ENCODE assay signal across 30 cellular contexts in the genomic region with DNA sequence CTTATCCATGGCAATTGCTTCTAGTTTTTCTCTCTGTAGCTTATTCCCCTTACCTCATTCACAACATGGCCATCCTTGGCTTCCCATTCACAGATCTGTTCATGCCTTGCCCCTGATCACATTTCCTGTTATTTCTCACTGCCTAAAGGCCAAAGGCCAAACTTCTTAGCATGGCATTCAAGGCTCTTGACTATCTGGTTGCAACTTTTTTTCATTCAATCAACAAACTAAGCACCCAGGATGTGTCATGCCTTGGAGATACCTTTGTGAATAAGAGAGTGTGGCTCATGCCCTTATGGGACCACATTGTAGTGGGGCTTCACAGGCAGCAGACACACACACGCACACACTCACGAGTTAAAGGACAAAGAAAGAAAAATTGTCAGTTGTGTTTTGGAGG. TPM values are rescaled to one million over a fixed set of nuclear protein-coding genes. Genes with fewer than 3 reads are reported as not detected.
DNase-seq lines count a peak whose midpoint lies in the region; ATAC-seq, FAIRE-seq and TF ChIP-seq lines count a peak whose summit lies in the region.
"Had no signal": no experiment of that assay in that cellular context is flagged by ENCODE, and none has a peak within 500 bp of the region (broad histone marks: within the 10 kb centered on the region; RNA-seq: fewer than 3 reads in every experiment).

No MANE protein-coding gene starts in this region.

- intact Hi-C loops in cardiac septum (cut with DNase I) = no loop called here
- intact Hi-C loops in Right ventricle myocardium superior (cut with DNase I) = loop anchor here (5.0 kb wide), 2 partner anchors 46 to 224 kb away; no protein-coding TSS in a partner anchor
- intact Hi-C loops in HepG2 (cut with micrococcal nuclease; ENCODE audit: unreplicated experiment) = loop anchor here (5.0 kb wide), 1 partner anchor 229 kb away; no protein-coding TSS in a partner anchor
- intact Hi-C loops in right lobe of liver (cut with DNase I) = no loop called here
- intact Hi-C loops in K562 (cut with micrococcal nuclease) = no loop called here
- intact Hi-C loops in A673 (cut with micrococcal nuclease; ENCODE audit: unreplicated experiment) = no loop called here

- CTCF ChIA-PET in HepG2 (lab: Yijun Ruan, JAX; ENCODE audit: low intra/inter-chr PET ratio, low total read pairs) = no interaction called here
- CTCF ChIA-PET in K562 (lab: Yijun Ruan, JAX; ENCODE audit: low intra/inter-chr PET ratio) = interaction anchor here (1.0 kb wide), 1 partner anchor 41 kb away, joined by 6 read pairs; no protein-coding TSS in a partner anchor
- CTCF ChIA-PET in A673 (lab: Charles Lee) = no interaction called here

- DNase-seq in cardiac septum (ENCODE audit: low spot score) (peak; percentile 19), Right ventricle myocardium superior (no peak), HepG2 (ENCODE audit: low spot score) (no peak), right lobe of liver (no peak), K562 (ENCODE audit: extremely low read depth in 1 of 4, low spot score in 3 of 4) (no peak), islet precursor cell (peak; percentile 7), A673 (ENCODE audit: low spot score) (no peak)
- DNase-seq: ACHN; BE2C; C1 segment of cervical spinal cord; CD4-positive, alpha-beta memory T cell; CD4-positive, CD25-positive, alpha-beta regulatory T cell; CD8-positive, alpha-beta memory T cell; COR-L47; DMS 273 treated with DMSO at 0.1 percent for 48 hours; DMS153; DMS53; DMS79; DND-41; EL; GDM1 had no signal

- H3K36me3 ChIP-seq in HepG2 (replicated peaks in 1 of 2; ENCODE audit: control insufficient read depth in 1 of 2, insufficient read depth in 2 of 2, low read length in 2 of 2) (no peaks in the 10 kb centered on the region), right lobe of liver (no peaks in the 10 kb centered on the region), K562 (ENCODE audit: control insufficient read depth, insufficient read depth, low read length) (no peaks in the 10 kb centered on the region), A673 (ENCODE audit: insufficient read depth, low read length, poor library complexity, severe bottlenecking) (no peaks in the 10 kb centered on the region)
- H3K36me3 ChIP-seq: BE2C, BLaER1 had no signal

- TF ChIP-seq POLR2A in HepG2 (IDR thresholded peaks at IDR 0.05; ENCODE audit: insufficient read depth in 1 of 2, low read depth in 2 of 2, low read length in 2 of 2) (no peak), right lobe of liver (IDR thresholded peaks at IDR 0.05) (no peak), K562 (conservative IDR thresholded peaks at IDR 0.05) (no peak)

- TF ChIP-seq RAD21 in HepG2 (CRISPR knock-in tag; IDR thresholded peaks at IDR 0.05) (no peak), K562 (CRISPR knock-in tag; conservative IDR thresholded peaks at IDR 0.05 in 1 of 2, IDR thresholded peaks at IDR 0.05 in 1 of 2) (no peak)

- no TSS peak for BruUV-seq in HepG2 (replicated peaks; lab: Mats Ljungman, UMichigan)
- no TSS peak for BruUV-seq in K562 (replicated peaks; lab: Mats Ljungman, UMichigan)
- BruUV-seq in A673 (replicated peaks; lab: Mats Ljungman, UMichigan) = no TSS peak

- H4K20me1 ChIP-seq in HepG2 (ENCODE audit: insufficient read depth, low read length) = no peaks in the 10 kb centered on the region
- no peaks in the 10 kb centered on the region; the same call in 1 of the 2 replicates for H4K20me1 ChIP-seq in K562 (replicated peaks; ENCODE audit: control insufficient read depth, insufficient read depth, low read length)
- H4K20me1 ChIP-seq: BLaER1 had no signal

- WGBS in HepG2 (ENCODE audit: low lambda C conversion rate) = 35% methylated on average over 2 of the region's 2 CpGs
- 79% methylated on average over 2 of the region's 2 CpGs for WGBS in right lobe of liver (ENCODE audit: insufficient coverage, low coverage, low lambda C conversion rate, missing lambda C conversion rate)
- WGBS in K562 (ENCODE audit: insufficient coverage, low coverage, missing lambda C conversion rate) = 0% methylated on average over 2 of the region's 2 CpGs

- no peak overlapping the region for H3K4me3 ChIP-seq in HepG2 (replicated peaks in 1 of 3; ENCODE audit: insufficient read depth in 1 of 3, low read depth in 2 of 3, low read length in 3 of 3)
- no peak overlapping the region for H3K4me3 ChIP-seq in right lobe of liver
- no peak overlapping the region for H3K4me3 ChIP-seq in K562
- H3K4me3 ChIP-seq in A673 (ENCODE audit: low read depth, low read length, poor library complexity, severe bottlenecking) = no peak overlapping the region
- H3K4me3 ChIP-seq: A549, BLaER1, GM12878 had no signal

- no peak for TF ChIP-seq CTCF in HepG2 (CRISPR knock-in tag; IDR thresholded peaks at IDR 0.05)
- no peak for TF ChIP-seq CTCF in right lobe of liver (IDR thresholded peaks at IDR 0.05)
- TF ChIP-seq CTCF in K562 (IDR thresholded peaks at IDR 0.05 in 2 of 3, conservative IDR thresholded peaks at IDR 0.05 in 1 of 3; ENCODE audit: insufficient read depth in 2 of 3, low read depth in 1 of 3, low read length in 3 of 3) = no peak
- no peak for TF ChIP-seq CTCF in A673 (conservative IDR thresholded peaks at IDR 0.05; ENCODE audit: low read depth, low read length)

- ATAC-seq in Right ventricle myocardium superior (ENCODE audit: poor library complexity) (no peak), HepG2 (no peak), right lobe of liver (no peak), K562 (no peak), GM18519 (IDR thresholded peaks at IDR 0.05; ENCODE audit: low FRiP score, unreplicated experiment) (no peak)
- ATAC-seq: A549, GM12878 had no signal

- H3K27ac ChIP-seq in HepG2 (ENCODE audit: extremely low read length, insufficient read depth, low read length) (no peak overlapping the region), right lobe of liver (no peak overlapping the region), K562 (ENCODE audit: extremely low read depth, low read depth, low read length) (no peak overlapping the region), A673 (ENCODE audit: low read depth, low read length, poor library complexity, severe bottlenecking) (no peak overlapping the region)
- H3K27ac ChIP-seq: 22Rv1, A549, BLaER1 had no signal

- H3K27me3 ChIP-seq in HepG2 (ENCODE audit: control insufficient read depth in 1 of 2, insufficient read depth in 2 of 2, low read length in 2 of 2) (peaks cover 3 to 7% of the 10 kb centered on the region in 2 experiments; a peak in 4 of 5 replicates), right lobe of liver (no peaks in the 10 kb centered on the region), K562 (ENCODE audit: control insufficient read depth in 2 of 2, insufficient read depth in 2 of 2, low read length in 2 of 2) (peaks cover 11 to 39% of the 10 kb centered on the region in 2 experiments; a peak in 4 of 5 replicates), A673 (replicated peaks; ENCODE audit: insufficient read depth, low read depth, low read length, poor library complexity) (no peaks in the 10 kb centered on the region)
- H3K27me3 ChIP-seq: BE2C had no signal

- H3K4me1 ChIP-seq in HepG2 (ENCODE audit: insufficient read depth, low read length) = no peaks in the 10 kb centered on the region
- H3K4me1 ChIP-seq in right lobe of liver = no peaks in the 10 kb centered on the region
- no peaks in the 10 kb centered on the region for H3K4me1 ChIP-seq in K562 (replicated peaks in 1 of 2; ENCODE audit: control insufficient read depth in 2 of 2, insufficient read depth in 2 of 2, low read length in 2 of 2)
- H3K4me1 ChIP-seq in A673 (ENCODE audit: insufficient read depth, low read length, poor library complexity, severe bottlenecking) = peaks cover 14% of the 10 kb centered on the region
- H3K4me1 ChIP-seq: BE2C had no signal

- no peaks in the 10 kb centered on the region for H3K79me2 ChIP-seq in HepG2 (ENCODE audit: insufficient read depth, low read length)
- no peaks in the 10 kb centered on the region for H3K79me2 ChIP-seq in K562 (ENCODE audit: control insufficient read depth, insufficient read depth, low read length)

- no peak for TF ChIP-seq EP300 in HepG2 (IDR thresholded peaks at IDR 0.05; ENCODE audit: low read depth in 2 of 2, low read length in 2 of 2)
- TF ChIP-seq EP300 in HepG2 (CRISPR knock-in tag; IDR thresholded peaks at IDR 0.05; ENCODE audit: borderline replicate concordance) = no peak
- no peak for TF ChIP-seq EP300 in K562 (IDR thresholded peaks at IDR 0.05; ENCODE audit: low read length)

- no peak for FAIRE-seq in HepG2 (lab: Jason Lieb, UNC)
- no peak for FAIRE-seq in K562 (lab: Jason Lieb, UNC)
- FAIRE-seq: A549, GM12878, GM12892, GM18507, GM19239 had no signal

- POLR2A ChIA-PET in HepG2 (lab: Yijun Ruan, JAX) (no interaction called here), K562 (lab: Yijun Ruan, JAX) (no interaction called here), A673 (lab: Charles Lee; ENCODE audit: low non-redundant PET) (no interaction called here)

- H2AFZ ChIP-seq in HepG2 (ENCODE audit: low read length) (no peak overlapping the region), K562 (ENCODE audit: low read depth, low read length) (no peak overlapping the region)

- H3K9me1 ChIP-seq in K562 (ENCODE audit: control insufficient read depth, insufficient read depth, low read length) = no peaks in the 10 kb centered on the region

- H3K4me2 ChIP-seq in HepG2 (ENCODE audit: low read depth, low read length) (no peak overlapping the region), K562 (ENCODE audit: insufficient read depth, low read length) (no peak overlapping the region)
- H3K4me2 ChIP-seq: A549, BLaER1 had no signal

- H3K9ac ChIP-seq in HepG2 (ENCODE audit: insufficient read depth, low read depth, low read length) = no peak overlapping the region
- H3K9ac ChIP-seq in K562 (ENCODE audit: insufficient read depth in 1 of 2, low read depth in 2 of 2, low read length in 2 of 2) = no peak overlapping the region
- H3K9ac ChIP-seq: BLaER1 had no signal

- H3K9me3 ChIP-seq in HepG2 (ENCODE audit: low read length) (no peaks in the 10 kb centered on the region), right lobe of liver (no peaks in the 10 kb centered on the region), K562 (replicated peaks; ENCODE audit: control insufficient read depth, insufficient read depth, low read depth, low read length) (no peaks in the 10 kb centered on the region), A673 (ENCODE audit: low read depth, low read length, poor library complexity, severe bottlenecking) (peaks cover 5% of the 10 kb centered on the region)
- H3K9me3 ChIP-seq: A549, BE2C had no signal

- in situ Hi-C loops in HepG2 (cut with HindIII; ENCODE audit: extremely low pct_ligation_motif_present, low pct_unique_long_range_greater_than_20kb) = loop anchor here (5.0 kb wide), 1 partner anchor 39 kb away; no protein-coding TSS in a partner anchor
- in situ Hi-C loops in K562 (cut with MboI) = no loop called here

RNA-seq across cellular contexts. Expression of a gene that starts 27.6 kb away (rescaled TPM):
- total RNA-seq in cardiac septum (70.2 TPM), Right ventricle myocardium superior (42.7 TPM), HepG2 (2016; rRNA removed; fragmentation: Illumina TruSeq; extraction: Trizol) (not detected in 2 replicates), right lobe of liver (under 1 TPM in 5 of 6 experiments, not detected in 1; 0.12 to 0.56 (median 0.42) TPM), K562 (2014; rRNA removed) (not detected in 2 replicates), K562 (2014; rRNA removed; fragmentation: Illumina TruSeq; extraction: Trizol) (not detected in 2 replicates), K562 (2015; rRNA removed; fragmentation: Illumina TruSeq; extraction: Trizol) (not detected in 2 replicates), K562 (2021) (not detected in 2 replicates), A673 (2021) (0.71 and 2.3 TPM in 2 replicates)
- 0.18 TPM in 1 of 2 replicates, not detected in the other for total RNA-seq in HepG2 (2016; cell fraction: cytosol; rRNA removed; fragmentation: Illumina TruSeq; extraction: Trizol; ENCODE audit: low read depth)
- total RNA-seq in HepG2 (2016; cell fraction: insoluble cytoplasmic fraction; rRNA removed; fragmentation: Illumina TruSeq; extraction: Trizol) = not detected in 2 replicates
- total RNA-seq in HepG2 (2016; cell fraction: membrane; rRNA removed; fragmentation: Illumina TruSeq; extraction: Trizol) = 0.07 and 0.12 TPM in 2 replicates
- total RNA-seq in HepG2 (2016; cell fraction: nucleus; rRNA removed; fragmentation: Illumina TruSeq; extraction: Trizol) = not detected in 2 replicates
- polyA plus RNA-seq in HepG2 (2011; rRNA removed) (not detected in 2 replicates), K562 (2011; rRNA removed) (not detected in 2 replicates), K562 (2014; fragmentation: Illumina TruSeq; extraction: Trizol) (not detected in 2 replicates), K562 (2014; fragmentation: Nextera tagmentation; extraction: Ambion mirVana) (not detected), K562 (2014; rRNA removed) (not detected in 2 replicates)
- not detected in 2 replicates for polyA plus RNA-seq in HepG2 (2011; cell fraction: cytosol; rRNA removed)
- polyA plus RNA-seq in HepG2 (2011; cell fraction: nucleus; rRNA removed) = not detected in 2 replicates
- not detected in 2 replicates for polyA plus RNA-seq in HepG2 (2012)
- polyA plus RNA-seq in HepG2 (2016; cell fraction: cytosol; fragmentation: Illumina TruSeq; extraction: Trizol; ENCODE audit: low read depth) = not detected in 2 replicates
- not detected in 2 replicates for polyA plus RNA-seq in HepG2 (2016; cell fraction: insoluble cytoplasmic fraction; fragmentation: Illumina TruSeq; extraction: Trizol; ENCODE audit: low read depth)
- polyA plus RNA-seq in HepG2 (2016; cell fraction: membrane; fragmentation: Illumina TruSeq; extraction: Trizol; ENCODE audit: low read depth) = not detected in 2 replicates
- polyA plus RNA-seq in HepG2 (2016; cell fraction: nucleus; fragmentation: Illumina TruSeq; extraction: Trizol; ENCODE audit: insufficient read depth, low read depth) = not detected in 2 replicates
- not detected in 2 replicates for polyA minus RNA-seq in HepG2 (2011; rRNA and poly(A)+ RNA removed; ENCODE audit: low replicate concordance)
- not detected in 2 replicates for polyA minus RNA-seq in HepG2 (2011; cell fraction: cytosol; rRNA and poly(A)+ RNA removed)
- polyA minus RNA-seq in HepG2 (2011; cell fraction: nucleus; rRNA and poly(A)+ RNA removed) = not detected in 2 replicates
- not detected in 2 replicates for total RNA-seq in K562 (2011; cell fraction: chromatin; rRNA removed; ENCODE audit: low replicate concordance)
- not detected in 2 replicates for total RNA-seq in K562 (2011; cell fraction: nucleolus; rRNA removed)
- not detected in 2 replicates for total RNA-seq in K562 (2011; cell fraction: nucleoplasm; rRNA removed)
- not detected in 2 replicates for polyA plus RNA-seq in K562 (2011; cell fraction: cytosol; rRNA removed)
- not detected in 2 replicates for polyA plus RNA-seq in K562 (2011; cell fraction: nucleus; rRNA removed)
- polyA plus RNA-seq in K562 (2012) = 0.03 TPM in 1 of 2 replicates, not detected in the other
- not detected in 2 replicates for polyA minus RNA-seq in K562 (2011; rRNA and poly(A)+ RNA removed)
- polyA minus RNA-seq in K562 (2011; cell fraction: cytosol; rRNA and poly(A)+ RNA removed) = not detected in 2 replicates
- not detected in 2 replicates for polyA minus RNA-seq in K562 (2011; cell fraction: nucleus; rRNA and poly(A)+ RNA removed)
- total RNA-seq: CD4-positive, alpha-beta memory T cell; CD4-positive, CD25-positive, alpha-beta regulatory T cell; CD8-positive, alpha-beta memory T cell; GM12878 had no signal
- polyA plus RNA-seq: CD14-positive monocyte; CD4-positive, alpha-beta memory T cell; CD4-positive, CD25-positive, alpha-beta regulatory T cell; CD8-positive, alpha-beta memory T cell; GM12878 had no signal

Comparison
In these comparisons a context has a peak if more than half of its experiments do, and no peak if none do; other contexts are left out.
1. DNase-seq: peak in cardiac septum (single experiment) and islet precursor cell (single experiment); none in Right ventricle myocardium superior (single experiment), HepG2 (single experiment), right lobe of liver (0 of 3), K562 (0 of 4) and A673 (single experiment).
2. intact Hi-C loops: an anchor here in Right ventricle myocardium superior (5.0 kb wide) and HepG2 (5.0 kb wide); none called in cardiac septum, right lobe of liver, K562 and A673.
3. RNA of a gene that starts 27.6 kb away (total RNA-seq): 70.2 TPM in cardiac septum (single experiment) and 42.7 TPM in Right ventricle myocardium superior (single experiment); 0.71 to 2.3 TPM in A673, 0.12 to 0.56 TPM in right lobe of liver, 0.07 to 0.18 TPM in HepG2 and not detected in K562; every median in the first group is over 10 times any median in the second.